ENCODE assay signal across 9 cellular contexts in the genomic region with DNA sequence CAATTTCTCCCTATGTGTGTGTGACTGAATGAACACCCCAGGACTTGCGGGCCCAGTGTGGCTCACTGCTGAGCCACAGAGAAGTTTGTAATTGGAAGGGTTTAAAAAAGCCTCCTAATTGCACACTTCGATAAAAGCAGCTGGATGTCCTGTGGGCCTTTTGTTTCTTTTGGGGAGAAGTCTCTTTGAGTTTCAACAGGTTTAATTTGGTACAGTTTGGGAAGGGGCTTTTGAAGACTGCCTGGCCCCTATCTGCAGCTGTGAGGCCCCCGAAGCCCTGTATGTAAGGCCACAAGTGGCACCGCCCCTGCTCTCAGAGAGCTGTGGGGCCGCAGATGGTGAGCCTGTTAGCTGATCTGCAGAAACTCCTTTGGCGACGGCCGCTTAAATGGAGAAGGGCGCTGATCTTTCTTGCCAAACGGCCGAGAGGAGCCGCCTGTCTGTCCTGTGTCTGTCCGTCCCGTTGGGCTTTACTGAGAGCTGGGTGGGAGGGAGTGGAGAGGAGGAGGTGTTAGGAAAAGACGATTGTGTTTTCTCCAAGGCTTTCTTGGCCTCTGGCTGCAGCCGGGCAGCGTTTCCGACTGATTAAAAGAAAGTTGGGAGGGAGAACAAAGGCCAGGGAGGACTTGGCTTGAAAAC. TPM values are rescaled to one million over a fixed set of nuclear protein-coding genes. Genes with fewer than 3 reads are reported as not detected.
DNase-seq lines count a peak whose midpoint lies in the region; FAIRE-seq and TF ChIP-seq lines count a peak whose summit lies in the region.
"Had no signal": no experiment of that assay in that cellular context is flagged by ENCODE, and none has a peak within 500 bp of the region (broad histone marks: within the 10 kb centered on the region; RNA-seq: fewer than 3 reads in every experiment).

No MANE protein-coding gene starts in this region.

- no peak for FAIRE-seq in frontal cortex (lab: Jason Lieb, UNC)

- no peaks in the 10 kb centered on the region for H3K36me3 Mint-ChIP-seq in glutamatergic neuron (ENCODE audit: unreplicated experiment)
- H3K36me3 Mint-ChIP-seq: natural killer cell had no signal

- H3K27ac Mint-ChIP-seq in glutamatergic neuron (ENCODE audit: unreplicated experiment) = peak overlapping the region; percentile 99
- H3K27ac Mint-ChIP-seq: natural killer cell had no signal

- peaks cover 10% of the 10 kb centered on the region for H3K27me3 Mint-ChIP-seq in glutamatergic neuron (ENCODE audit: unreplicated experiment)

- intact Hi-C loops in posterior vena cava (cut with DNase I) = loop anchor here in 1 of 2 donors (5.0 kb wide), 1 partner anchor 58 kb away; no protein-coding TSS in a partner anchor

- in situ Hi-C loops in GM13977 (cut with MboI; ENCODE audit: low pct_unique_long_range_greater_than_20kb, low sequenced_read_pairs, unreplicated experiment) = no loop called here

- TF ChIP-seq CTCF in glutamatergic neuron (IDR thresholded peaks at IDR 0.05; ENCODE audit: partially characterized antibody, unreplicated experiment) = no peak
- TF ChIP-seq CTCF in GM13977 (IDR thresholded peaks at IDR 0.05; ENCODE audit: extremely low read depth, insufficient read depth, missing control alignments) = no peak

- H3K4me1 Mint-ChIP-seq in glutamatergic neuron (ENCODE audit: low read depth, unreplicated experiment) = peaks cover 31% of the 10 kb centered on the region
- H3K4me1 Mint-ChIP-seq: natural killer cell had no signal

- peak overlapping the region; percentile 95 for H3K4me3 Mint-ChIP-seq in glutamatergic neuron (ENCODE audit: unreplicated experiment)
- H3K4me3 Mint-ChIP-seq: natural killer cell had no signal

- H3K9me3 Mint-ChIP-seq in glutamatergic neuron (ENCODE audit: unreplicated experiment) = peaks cover 8% of the 10 kb centered on the region
- H3K9me3 Mint-ChIP-seq: natural killer cell had no signal

- DNase-seq in EH (ENCODE audit: low read depth) (peak; percentile 68), SK-N-DZ (ENCODE audit: low spot score) (peak; percentile 54), glutamatergic neuron (peak; percentile 70), posterior vena cava (ENCODE audit: low spot score) (peak; percentile 87), frontal cortex (ENCODE audit: low spot score in 2 of 2) (no peak), NCI-H187 (lab: John Stamatoyannopoulos, UW) (no peak), GM13977 (ENCODE audit: low spot score) (no peak), UCSD-AML1 (lab: John Stamatoyannopoulos, UW; ENCODE audit: unreplicated experiment) (no peak)
- DNase-seq: natural killer cell had no signal

RNA-seq across cellular contexts. Expression of a gene that starts 2.1 kb away (rescaled TPM):
- 94.6 and 108 TPM in 2 replicates for polyA plus RNA-seq in SK-N-DZ (2014; cell fraction: cytosol; rRNA removed)
- 61.4 and 109 TPM in 2 replicates for polyA plus RNA-seq in SK-N-DZ (2014; cell fraction: nucleus; rRNA removed)
- total RNA-seq in glutamatergic neuron (ENCODE audit: unreplicated experiment) (184 TPM), posterior vena cava (1,000 to 10,000 TPM in 1 of 2 donors, 100 to 1,000 TPM in 1; 608 to 1,210 TPM), frontal cortex (25.7 TPM)

Comparison
In these comparisons a context has a peak if more than half of its experiments do, and no peak if none do; other contexts are left out.
1. DNase-seq: peak in EH (single experiment), SK-N-DZ (single experiment), glutamatergic neuron (single experiment) and posterior vena cava (single experiment); none in frontal cortex (0 of 2), NCI-H187 (0 of 2), GM13977 (single experiment) and UCSD-AML1 (single experiment).